ENCODE assay signal across 8 cellular contexts in genomic region chr10:132536241-132536963, GRCh38. TPM values are rescaled to one million over a fixed set of nuclear protein-coding genes. Genes with fewer than 3 reads are reported as not detected.
DNase-seq lines count a peak whose midpoint lies in the region; ATAC-seq and TF ChIP-seq lines count a peak whose summit lies in the region.

No MANE protein-coding gene starts in this region.

- peak overlapping the region; percentile 53 for H3K27ac ChIP-seq in neuronal stem cell (replicated peaks; ENCODE audit: low read length)

- no peak overlapping the region for H4K8ac ChIP-seq in neuronal stem cell (ENCODE audit: low read depth, low read length)

- no peaks in the 10 kb centered on the region for H3K36me3 Mint-ChIP-seq in T-helper 17 cell (ENCODE audit: low read depth)

- H2AFZ ChIP-seq in neuronal stem cell (ENCODE audit: low read length): peak overlapping the region; percentile 97

- H2BK15ac ChIP-seq in neuronal stem cell (ENCODE audit: low read length): peak overlapping the region; percentile 76

- H3K4ac ChIP-seq in neuronal stem cell (ENCODE audit: low read length): no peak overlapping the region

- H2BK5ac ChIP-seq in neuronal stem cell (ENCODE audit: low read length): no peak overlapping the region

- H3K9me3 ChIP-seq in T-helper 17 cell (ENCODE audit: control insufficient read depth, low read length, poor library complexity, severe bottlenecking): no peaks in the 10 kb centered on the region
- peaks cover 5 to 8% of the 10 kb centered on the region in 2 donors for H3K9me3 ChIP-seq in neuronal stem cell (replicated peaks in 1 of 2; ENCODE audit: control insufficient read depth in 2 of 2, insufficient read depth in 1 of 2, low read depth in 1 of 2, low read length in 2 of 2)

- peak overlapping the region; percentile 68 for H3K4me3 Mint-ChIP-seq in T-helper 17 cell

- ATAC-seq in HG02623 (IDR thresholded peaks at IDR 0.05; ENCODE audit: unreplicated experiment) (peak; percentile 2), T-helper 17 cell (no peak), GM21447 (IDR thresholded peaks at IDR 0.05; ENCODE audit: unreplicated experiment) (no peak)

- peak overlapping the region; percentile 97 for H3K9ac ChIP-seq in neuronal stem cell (ENCODE audit: low read depth, low read length, poor library complexity)

- H3K4me2 ChIP-seq in neuronal stem cell (ENCODE audit: insufficient read depth, low read length, poor library complexity, severe bottlenecking): peak overlapping the region; percentile 81

- H3K27ac Mint-ChIP-seq in T-helper 17 cell: no peak overlapping the region

- peaks cover 12 to 34% of the 10 kb centered on the region in 2 donors for H3K4me1 ChIP-seq in neuronal stem cell (ENCODE audit: control insufficient read depth in 2 of 2, insufficient read depth in 1 of 2, low read depth in 1 of 2, low read length in 2 of 2)

- peaks cover 0 to 4% of the 10 kb centered on the region in 2 donors for H3K36me3 ChIP-seq in neuronal stem cell (replicated peaks in 1 of 2; ENCODE audit: control insufficient read depth in 2 of 2, insufficient read depth in 2 of 2, low read length in 2 of 2)

- H3K4me3 ChIP-seq in fibroblast of the aortic adventitia (ENCODE audit: low read depth, low read length): peak overlapping the region; percentile 72
- peak overlapping the region; percentile 76 to 91 for H3K4me3 ChIP-seq in neuronal stem cell (ENCODE audit: low read length in 2 of 2)

- TF ChIP-seq CTCF in fibroblast of the aortic adventitia (IDR thresholded peaks at IDR 0.05; ENCODE audit: insufficient read depth, low read length): peak; percentile 18

- peaks cover 0 to 3% (median 0%) of the 10 kb centered on the region in 3 experiments for H3K27me3 ChIP-seq in neuronal stem cell (ENCODE audit: control insufficient read depth in 3 of 3, insufficient read depth in 3 of 3, low read depth in 1 of 3, low read length in 3 of 3)

- no peak overlapping the region for H2BK12ac ChIP-seq in neuronal stem cell (ENCODE audit: low read length)

- peaks cover 37% of the 10 kb centered on the region for H3K4me1 Mint-ChIP-seq in T-helper 17 cell

- WGBS in neuronal stem cell (ENCODE audit: extremely low coverage in 2 of 2, insufficient read length in 2 of 2, insufficient replicate concordance in 1 of 2), 2 donors: no CpG with 5 or more reads among the region's 30 CpGs

- DNase-seq in DMS53 (lab: John Stamatoyannopoulos, UW) (peak; percentile 51), T-helper 17 cell (peak in 1 of 3 donors; percentile 5), fibroblast of the aortic adventitia (ENCODE audit: low read depth) (peak; percentile 20), neuronal stem cell (ENCODE audit: low spot score) (no peak), germinal center (ENCODE audit: low spot score) (no peak), RPMI8226 (no peak)

- H3K18ac ChIP-seq in neuronal stem cell (ENCODE audit: low read length): peak overlapping the region; percentile 98

- H2BK120ac ChIP-seq in neuronal stem cell (ENCODE audit: low read depth, low read length): peak overlapping the region; percentile 52

- no peak overlapping the region for H3K23ac ChIP-seq in neuronal stem cell (ENCODE audit: low read depth, low read length, poor library complexity)

- peak overlapping the region; percentile 60 for H3K14ac ChIP-seq in neuronal stem cell (ENCODE audit: low read length)

- H2AK5ac ChIP-seq in neuronal stem cell (ENCODE audit: low read depth, low read length): peak overlapping the region; percentile 96

- peaks cover 16% of the 10 kb centered on the region for H3K27me3 Mint-ChIP-seq in T-helper 17 cell

- no peak overlapping the region for H4K91ac ChIP-seq in neuronal stem cell (ENCODE audit: low read depth, low read length, poor library complexity)

- peaks cover 2% of the 10 kb centered on the region for H3K79me1 ChIP-seq in neuronal stem cell (ENCODE audit: low read depth, low read length)

RNA-seq across cellular contexts. Expression of gene INPP5A, which starts 1.2 kb away (rescaled TPM):
- total RNA-seq in T-helper 17 cell (10 to 100 TPM; 17.6 to 24.7 TPM), fibroblast of the aortic adventitia (ENCODE audit: low replicate concordance) (13.1 and 36.8 TPM in 2 replicates)
- polyA plus RNA-seq in neuronal stem cell (2013, experiment 1 of 2): 13.4 TPM
- polyA plus RNA-seq in neuronal stem cell (2013, experiment 2 of 2): 13.7 TPM

Comparison
In these comparisons a context has a peak if more than half of its experiments do, and no peak if none do; other contexts are left out.
1. DNase-seq: peak in DMS53 (single experiment) and fibroblast of the aortic adventitia (single experiment); none in neuronal stem cell (single experiment), germinal center (single experiment) and RPMI8226 (single experiment).